21 cellular contexts compared by ENCODE assay signal in genomic region chr5:174293481-174293880, GRCh38.
DNase-seq lines count a peak whose midpoint lies in the region; ATAC-seq, FAIRE-seq and TF ChIP-seq lines count a peak whose summit lies in the region.
"Had no signal": no experiment of that assay in that cellular context is flagged by ENCODE, and none has a peak within 500 bp of the region (broad histone marks: within the 10 kb centered on the region; RNA-seq: fewer than 3 reads in every experiment).

No MANE protein-coding gene starts in this region.

- no peak for TF ChIP-seq RAD21 in HCT116 (IDR thresholded peaks at IDR 0.05; ENCODE audit: low read depth)
- no peak for TF ChIP-seq RAD21 in H1 (IDR thresholded peaks at IDR 0.05 in 1 of 2, conservative IDR thresholded peaks at IDR 0.05 in 1 of 2; ENCODE audit: low read depth in 2 of 2, low read length in 2 of 2)

- POLR2A ChIA-PET in HCT116 (lab: Charles Lee), result no interaction called here
- POLR2A ChIA-PET in H1 (lab: Charles Lee; ENCODE audit: partially characterized antibody), result no interaction called here

- TF ChIP-seq CTCF in HCT116 (IDR thresholded peaks at IDR 0.05 in 2 of 3, conservative IDR thresholded peaks at IDR 0.05 in 1 of 3; ENCODE audit: borderline replicate concordance in 1 of 3, insufficient read depth in 1 of 3, low read depth in 2 of 3, low read length in 2 of 3), result no peak
- no peak for TF ChIP-seq CTCF in H1 (IDR thresholded peaks at IDR 0.05; ENCODE audit: control extremely low read depth in 1 of 3, insufficient read depth in 1 of 3, low read depth in 1 of 3, low read length in 3 of 3)
- no peak for TF ChIP-seq CTCF in neural crest cell (conservative IDR thresholded peaks at IDR 0.05)

- H3K56ac ChIP-seq in H1 (replicated peaks; ENCODE audit: insufficient read length, low read depth, low read length), result no peak overlapping the region

- no peak overlapping the region for H4K5ac ChIP-seq in H1 (ENCODE audit: insufficient read length, low read depth, low read length)

- H3K4me1 ChIP-seq in HCT116 (ENCODE audit: control insufficient read depth in 1 of 2, insufficient read depth in 2 of 2, low read length in 2 of 2) (peaks cover 8 to 11% of the 10 kb centered on the region in 2 experiments; a peak in 2 of 4 replicates), H1 (replicated peaks in 1 of 4; ENCODE audit: control insufficient read depth in 3 of 4, insufficient read depth in 4 of 4, low read length in 3 of 4) (no peaks in the 10 kb centered on the region)
- H3K4me1 ChIP-seq: BLaER1, Caco-2 had no signal

- TF ChIP-seq POLR2A in HCT116 (IDR thresholded peaks at IDR 0.05; ENCODE audit: borderline replicate concordance, extremely low read depth, insufficient read depth, insufficient read length) (no peak), H1 (IDR thresholded peaks at IDR 0.05; ENCODE audit: control extremely low read depth in 1 of 2, low read depth in 2 of 2, low read length in 2 of 2) (no peak)

- peak overlapping the region; percentile 51 for H3K27ac Mint-ChIP-seq in neural crest cell (ENCODE audit: unreplicated experiment)
- H3K27ac Mint-ChIP-seq: B cell; CD4-positive, CD25-positive, alpha-beta regulatory T cell; CD8-positive, alpha-beta T cell had no signal

- intact Hi-C loops in HCT116 (cut with micrococcal nuclease), result no loop called here

- H3K4me3 ChIP-seq in HCT116 (replicated peaks in 1 of 2; ENCODE audit: low read depth in 1 of 2, low read length in 2 of 2) (peak overlapping the region; percentile 48 to 64), H1 (ENCODE audit: extremely low read depth in 1 of 4, insufficient read depth in 2 of 4, low read depth in 3 of 4, low read length in 4 of 4) (no peak overlapping the region)
- H3K4me3 ChIP-seq: BLaER1, GM23248 had no signal

- H3K23ac ChIP-seq in H1 (ENCODE audit: insufficient read length), result no peak overlapping the region

- ATAC-seq in HCT116 (peak; percentile 75), esophagus mucosa (no peak)
- ATAC-seq: CD8-positive, alpha-beta T cell had no signal

- 0 out of 2 replicates have a peak overlapping the region, but pooled peaks have one; percentile 29 for H2BK15ac ChIP-seq in H1 (ENCODE audit: low read length)

- no peak overlapping the region for H2BK20ac ChIP-seq in H1 (ENCODE audit: low read length)

- H3K9me2 ChIP-seq in HCT116 (ENCODE audit: insufficient read depth), result no peaks in the 10 kb centered on the region

- H2BK120ac ChIP-seq in H1 (replicated peaks; ENCODE audit: low read depth, low read length), result no peak overlapping the region

- H2AFZ ChIP-seq in HCT116 (ENCODE audit: low read depth, low read length, poor library complexity, severe bottlenecking) (no peak overlapping the region), H1 (ENCODE audit: low read length) (0 out of 2 replicates have a peak overlapping the region, but pooled peaks have one; percentile 14)
- H2AFZ ChIP-seq: GM23248 had no signal

- H3K14ac ChIP-seq in H1 (ENCODE audit: insufficient read length), result no peak overlapping the region

- DNase-seq in HCT116 (ENCODE audit: low read depth, low spot score) (no peak), H1 (ENCODE audit: low read depth in 1 of 2, low spot score in 2 of 2) (peak in 1 of 2 experiments; percentile 20), neural crest cell (ENCODE audit: low read depth, low spot score) (no peak), NCI-H2171 treated with DMSO at 0.1 percent for 48 hours (lab: John Stamatoyannopoulos, UW) (no peak), SW480 (ENCODE audit: low spot score) (no peak)
- no peak for DNase-seq in stimulated activated CD4-positive, alpha-beta T cell treated with anti-CD3 and anti-CD28 coated beads, Interleukin-1b, Interleukin-23, amount 100 ng/mL, for 48 hours
- DNase-seq: Caco-2; CD4-positive, CD25-positive, alpha-beta regulatory T cell; CD8-positive, alpha-beta T cell; DMS153; DND-41; GM23248; HCEC 1CT had no signal

- H3K9ac ChIP-seq in HCT116 (ENCODE audit: low read length), result peak overlapping the region; percentile 54; the same call in 1 of the 2 replicates
- no peak overlapping the region for H3K9ac ChIP-seq in H1 (replicated peaks in 1 of 4; ENCODE audit: extremely low read depth in 1 of 4, low read depth in 3 of 4, low read length in 3 of 4)
- H3K9ac ChIP-seq: BLaER1, GM23248 had no signal

- no peak overlapping the region for H3K4ac ChIP-seq in H1 (replicated peaks; ENCODE audit: insufficient read length, low read depth, low read length)

- H3K36me3 ChIP-seq in HCT116 (ENCODE audit: control insufficient read depth in 1 of 2, insufficient read depth in 2 of 2, low read length in 2 of 2) (no peaks in the 10 kb centered on the region), H1 (ENCODE audit: control insufficient read depth in 2 of 4, insufficient read depth in 4 of 4, low read length in 3 of 4) (no peaks in the 10 kb centered on the region)
- H3K36me3 ChIP-seq: BLaER1 had no signal

- H3K4me2 ChIP-seq in HCT116 (ENCODE audit: low read length) (peak overlapping the region; percentile 82), H1 (ENCODE audit: insufficient read depth in 1 of 2, low read depth in 2 of 2, low read length in 2 of 2) (no peak overlapping the region)
- H3K4me2 ChIP-seq: BLaER1 had no signal

- no peaks in the 10 kb centered on the region for H3K79me1 ChIP-seq in H1 (ENCODE audit: low read depth, low read length)

- no peaks in the 10 kb centered on the region for H3K9me3 Mint-ChIP-seq in neural crest cell
- H3K9me3 Mint-ChIP-seq: CD8-positive, alpha-beta T cell had no signal

- H2AK5ac ChIP-seq in H1 (ENCODE audit: low read depth, low read length), result no peak overlapping the region

- no peak for TF ChIP-seq EP300 in H1 (IDR thresholded peaks at IDR 0.05; ENCODE audit: borderline replicate concordance in 1 of 2, low read depth in 2 of 2, low read length in 2 of 2)

- H2BK5ac ChIP-seq in H1 (ENCODE audit: low read depth, low read length), result no peak overlapping the region

- no peak overlapping the region for H2BK12ac ChIP-seq in H1 (ENCODE audit: low read depth, low read length)

- H3K27ac ChIP-seq in HCT116 (ENCODE audit: low read depth, low read length), result peak overlapping the region; percentile 56; the same call in 1 of the 2 replicates
- H3K27ac ChIP-seq in H1 (ENCODE audit: low read depth, low read length), result no peak overlapping the region
- H3K27ac ChIP-seq: BLaER1, C4-2B, GM23248 had no signal

- H3K4me3 Mint-ChIP-seq in neural crest cell, result no peak overlapping the region
- H3K4me3 Mint-ChIP-seq: B cell; CD4-positive, CD25-positive, alpha-beta regulatory T cell; CD8-positive, alpha-beta T cell had no signal

- CTCF ChIA-PET in HCT116 (lab: Charles Lee), result interaction anchor here (0.9 to 1.4 kb wide), 2 partner anchors 18 to 248 kb away, joined by 3 read pairs; partner anchors contain the start of gene NSG2
- CTCF ChIA-PET in H1 (lab: Charles Lee; ENCODE audit: partially characterized antibody), result interaction anchor here (0.6 to 1.2 kb wide), 3 partner anchors 13 to 1134 kb away, joined by 3 read pairs; partner anchors contain the start of gene NSG2

- BruUV-seq in HCT116 (replicated peaks; lab: Mats Ljungman, UMichigan), result no TSS peak

- no peaks in the 10 kb centered on the region for H3K4me1 Mint-ChIP-seq in neural crest cell
- H3K4me1 Mint-ChIP-seq: B cell; CD4-positive, CD25-positive, alpha-beta regulatory T cell had no signal

- H3K9me3 ChIP-seq in HCT116 (ENCODE audit: control insufficient read depth in 1 of 2, insufficient read depth in 1 of 2, low read depth in 1 of 2, low read length in 2 of 2) (no peaks in the 10 kb centered on the region), H1 (ENCODE audit: insufficient read depth in 2 of 2, low read depth in 1 of 2, low read length in 1 of 2) (no peaks in the 10 kb centered on the region; a peak in 1 of 4 replicates)

- FAIRE-seq in H1 (lab: Jason Lieb, UNC), result no peak
- FAIRE-seq: G401.6, GM12892, GM19239, H54 had no signal

- H3K27me3 ChIP-seq in HCT116 (ENCODE audit: insufficient read depth, low read length) (no peaks in the 10 kb centered on the region), H1 (replicated peaks in 1 of 4; ENCODE audit: control insufficient read depth in 3 of 4, extremely low read depth in 1 of 4, insufficient read depth in 3 of 4, low read length in 3 of 4) (peaks cover 0 to 1% (median 0%) of the 10 kb centered on the region in 4 experiments; a peak in 1 of 7 replicates)
- H3K27me3 ChIP-seq: BLaER1 had no signal

- WGBS in H1 (ENCODE audit: extremely low coverage in 1 of 2, insufficient coverage in 1 of 2, insufficient read length in 1 of 2, insufficient replicate concordance in 2 of 2, low coverage in 1 of 2, low lambda C conversion rate in 2 of 2, missing lambda C conversion rate in 1 of 2), 2 experiments, result 73% methylated on average over 4 of the region's 4 CpGs; no CpG with 5 or more reads in 1 of the 2 experiments

- H3K27me3 Mint-ChIP-seq in neural crest cell (ENCODE audit: low read depth), result peaks cover 15% of the 10 kb centered on the region
- H3K27me3 Mint-ChIP-seq: B cell had no signal

- RAD21 ChIA-PET in HCT116 (lab: Charles Lee; ENCODE audit: low non-redundant PET in 1 of 2, low total read pairs in 2 of 2, uncharacterized antibody in 2 of 2, unreplicated experiment in 2 of 2), result no interaction called here

- no peaks in the 10 kb centered on the region for H3K36me3 Mint-ChIP-seq in neural crest cell (ENCODE audit: low read depth)
- H3K36me3 Mint-ChIP-seq: CD4-positive, CD25-positive, alpha-beta regulatory T cell; CD8-positive, alpha-beta T cell had no signal

- H3K18ac ChIP-seq in H1 (ENCODE audit: extremely low read depth, low read length), result no peak overlapping the region

- no peak overlapping the region for H4K91ac ChIP-seq in H1 (replicated peaks; ENCODE audit: insufficient read length, low read length)

- H3K23me2 ChIP-seq in H1 (ENCODE audit: low read depth, low read length), result no peaks in the 10 kb centered on the region

- H3K79me2 ChIP-seq in HCT116 (ENCODE audit: insufficient read depth, low read length) (no peaks in the 10 kb centered on the region), H1 (ENCODE audit: control insufficient read depth in 1 of 2, insufficient read depth in 2 of 2, low read length in 2 of 2) (no peaks in the 10 kb centered on the region)

- no peak overlapping the region for H4K8ac ChIP-seq in H1 (ENCODE audit: extremely low read depth, insufficient read depth, low read length)

- H4K20me1 ChIP-seq in HCT116 (ENCODE audit: insufficient read depth), result no peaks in the 10 kb centered on the region
- no peaks in the 10 kb centered on the region for H4K20me1 ChIP-seq in H1 (replicated peaks in 1 of 2; ENCODE audit: control insufficient read depth in 1 of 2, insufficient read depth in 2 of 2, low read length in 2 of 2)
- H4K20me1 ChIP-seq: BLaER1 had no signal

TF ChIP-seq in HCT116, 20 proteins besides CTCF, POLR2A, EP300 and RAD21 (continues in another document):
- no peak for TF ChIP-seq YY1 (IDR thresholded peaks at IDR 0.05; ENCODE audit: extremely low read depth, insufficient replicate concordance, low read depth, low read length)
- no peak for TF ChIP-seq ELF1 (IDR thresholded peaks at IDR 0.05; ENCODE audit: borderline replicate concordance, low read depth)
- no peak for TF ChIP-seq EGR1 (IDR thresholded peaks at IDR 0.05; ENCODE audit: low read depth)

TF ChIP-seq in H1, 55 proteins besides CTCF, POLR2A, EP300 and RAD21 (continues in another document):
- no peak for TF ChIP-seq E2F6 (IDR thresholded peaks at IDR 0.05)

Comparison
In these comparisons a context has a peak if more than half of its experiments do, and no peak if none do; other contexts are left out.
1. H3K4me3 ChIP-seq: peak in HCT116 (2 of 2); none in H1 (0 of 4).